ENCODE assay signal across 11 cellular contexts in the genomic region with DNA sequence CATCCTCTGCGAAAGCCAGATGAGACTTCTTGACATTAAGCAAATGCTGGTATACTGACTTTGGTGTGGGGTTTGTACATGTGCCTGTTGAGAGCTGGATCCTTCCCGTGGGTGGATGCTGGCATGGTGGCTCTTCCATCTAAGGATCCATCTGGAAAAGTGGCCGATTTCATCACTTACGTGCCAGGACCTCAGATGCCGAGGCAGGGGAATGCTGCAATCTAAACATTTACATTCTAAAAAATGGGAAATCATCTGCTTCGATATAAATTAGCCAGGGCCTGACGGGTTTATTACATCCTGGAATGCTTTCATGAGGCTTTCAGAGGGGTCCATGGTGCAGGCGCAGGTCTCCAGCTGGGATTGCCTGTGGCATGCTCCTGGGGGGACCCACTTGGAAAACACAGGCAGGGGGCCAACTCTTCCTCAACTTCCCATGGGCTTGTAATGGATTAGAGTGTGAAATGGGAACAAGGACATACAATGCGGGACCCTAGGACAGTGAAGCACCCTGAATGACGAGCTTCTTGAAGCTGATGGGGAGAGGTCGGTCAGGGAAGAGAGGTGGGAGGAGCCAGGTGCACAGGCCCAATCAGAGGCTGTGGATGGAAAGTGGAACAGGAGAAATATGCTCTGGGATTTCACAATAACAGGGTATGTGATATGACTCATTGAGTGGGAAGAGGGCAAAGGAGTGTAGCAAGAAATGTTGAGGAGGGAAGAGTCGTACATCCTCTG.
DNase-seq lines count a peak whose midpoint lies in the region; ATAC-seq and TF ChIP-seq lines count a peak whose summit lies in the region.
"Had no signal": no experiment of that assay in that cellular context is flagged by ENCODE, and none has a peak within 500 bp of the region (broad histone marks: within the 10 kb centered on the region; RNA-seq: fewer than 3 reads in every experiment).

No MANE protein-coding gene starts in this region.

- no peak for ATAC-seq in GM18520 (IDR thresholded peaks at IDR 0.05; ENCODE audit: unreplicated experiment)
- no peak for ATAC-seq in stimulated activated effector memory CD8-positive, alpha-beta T cell treated with anti-CD3 and anti-CD28 coated beads, Interleukin-12 subunit alpha, Interleukin-12 subunit beta, amount 100 ng/mL, for 72 hours
- ATAC-seq: GM12878, left lobe of liver had no signal

- H3K27me3 ChIP-seq in PC-9 (ENCODE audit: insufficient read depth, low read depth) = no peaks in the 10 kb centered on the region
- no peaks in the 10 kb centered on the region for H3K27me3 ChIP-seq in sigmoid colon
- H3K27me3 ChIP-seq: SJSA1 had no signal

- peak overlapping the region; percentile 77 for H3K4me2 ChIP-seq in PC-9

- H3K36me3 Mint-ChIP-seq in stimulated activated effector memory CD8-positive, alpha-beta T cell treated with anti-CD3 and anti-CD28 coated beads, Interleukin-12 subunit alpha, Interleukin-12 subunit beta, amount 100 ng/mL, for 72 hours = no peaks in the 10 kb centered on the region

- no peak overlapping the region for H2AFZ ChIP-seq in PC-9

- no peaks in the 10 kb centered on the region for H3K4me1 Mint-ChIP-seq in stimulated activated effector memory CD8-positive, alpha-beta T cell treated with anti-CD3 and anti-CD28 coated beads, Interleukin-12 subunit alpha, Interleukin-12 subunit beta, amount 100 ng/mL, for 72 hours

- POLR2A ChIA-PET in PC-9 (lab: Charles Lee; ENCODE audit: unreplicated experiment) = interaction anchor here (0.6 to 0.7 kb wide), 3 partner anchors 30 to 134 kb away, joined by 4 read pairs; no protein-coding TSS in a partner anchor

- peaks cover 85% of the 10 kb centered on the region for H3K4me1 ChIP-seq in PC-9 (replicated peaks; ENCODE audit: insufficient read depth)
- peaks cover 0 to 43% (median 39%) of the 10 kb centered on the region in 4 donors for H3K4me1 ChIP-seq in sigmoid colon

- H3K27ac ChIP-seq in PC-9 (peak overlapping the region; percentile 97), sigmoid colon (peak overlapping the region; percentile 38 to 75 (median 58))
- H3K27ac ChIP-seq: SJSA1 had no signal

- H4K20me1 ChIP-seq in PC-9 (ENCODE audit: insufficient read depth) = no peaks in the 10 kb centered on the region

- peak in 1 of 4 donors; percentile 26 for TF ChIP-seq EP300 in sigmoid colon (IDR thresholded peaks at IDR 0.05)

- H3K36me3 ChIP-seq in PC-9 (ENCODE audit: low read depth) (no peaks in the 10 kb centered on the region), sigmoid colon (no peaks in the 10 kb centered on the region)
- H3K36me3 ChIP-seq: SJSA1 had no signal

- TF ChIP-seq POLR2A in sigmoid colon (IDR thresholded peaks at IDR 0.05) = no peak

- CTCF ChIA-PET in PC-9 (lab: Charles Lee) = no interaction called here

- H3F3A ChIP-seq in PC-9 (ENCODE audit: insufficient read depth, low read depth) = peaks cover 65% of the 10 kb centered on the region

- 69 to 79% methylated on average over 12 of the region's 12 CpGs for WGBS in sigmoid colon, 2 donors

- intact Hi-C loops in PC-9 (cut with micrococcal nuclease; ENCODE audit: unreplicated experiment) = loop anchor here (2.0 kb wide), 2 partner anchors 17 to 129 kb away; no protein-coding TSS in a partner anchor
- intact Hi-C loops in sigmoid colon (cut with DNase I) = loop anchor here (5.0 kb wide), 1 partner anchor 53 kb away; no protein-coding TSS in a partner anchor

- H3K9me2 ChIP-seq in PC-9 (ENCODE audit: insufficient read depth) = no peaks in the 10 kb centered on the region

- H3K9me3 ChIP-seq in PC-9 (ENCODE audit: insufficient read depth, low read depth) (no peaks in the 10 kb centered on the region), sigmoid colon (no peaks in the 10 kb centered on the region)
- H3K9me3 ChIP-seq: SJSA1 had no signal

- TSS peak; percentile 89 for BruUV-seq in PC-9 (replicated peaks; lab: Mats Ljungman, UMichigan)

- H3K4me3 Mint-ChIP-seq in stimulated activated effector memory CD8-positive, alpha-beta T cell treated with anti-CD3 and anti-CD28 coated beads, Interleukin-12 subunit alpha, Interleukin-12 subunit beta, amount 100 ng/mL, for 72 hours = no peak overlapping the region

- TF ChIP-seq CTCF in PC-9 (conservative IDR thresholded peaks at IDR 0.05) (no peak), sigmoid colon (IDR thresholded peaks at IDR 0.05) (no peak)

- H3K79me2 ChIP-seq in PC-9 (ENCODE audit: low read depth) = no peaks in the 10 kb centered on the region

- H3K9me3 Mint-ChIP-seq in stimulated activated effector memory CD8-positive, alpha-beta T cell treated with anti-CD3 and anti-CD28 coated beads, Interleukin-12 subunit alpha, Interleukin-12 subunit beta, amount 100 ng/mL, for 72 hours = no peaks in the 10 kb centered on the region

- no peak overlapping the region for H3K27ac Mint-ChIP-seq in stimulated activated effector memory CD8-positive, alpha-beta T cell treated with anti-CD3 and anti-CD28 coated beads, Interleukin-12 subunit alpha, Interleukin-12 subunit beta, amount 100 ng/mL, for 72 hours

- DNase-seq in GM03348 (ENCODE audit: low spot score) = peak; percentile 91
- DNase-seq in PC-9 = peak; percentile 70 to 93
- peak; percentile 75 for DNase-seq in fibroblast of gingiva (ENCODE audit: low read depth)
- peak; percentile 73 for DNase-seq in sigmoid colon
- DNase-seq in NCI-H345 (lab: John Stamatoyannopoulos, UW) = no peak
- no peak for DNase-seq in T-helper 2 cell
- DNase-seq in stimulated activated effector memory CD8-positive, alpha-beta T cell treated with anti-CD3 and anti-CD28 coated beads, Interleukin-12 subunit alpha, Interleukin-12 subunit beta, amount 100 ng/mL, for 72 hours (ENCODE audit: low spot score in 2 of 2) = no peak

- H3K4me3 ChIP-seq in PC-9 = peak overlapping the region; percentile 43; the same call in 1 of the 2 replicates
- no peak overlapping the region for H3K4me3 ChIP-seq in sigmoid colon
- H3K4me3 ChIP-seq: GM12878, SJSA1 had no signal

Comparison
In these comparisons a context has a peak if more than half of its experiments do, and no peak if none do; other contexts are left out.
1. DNase-seq: peak in GM03348 (single experiment), PC-9 (2 of 2), fibroblast of gingiva (single experiment) and sigmoid colon (single experiment); none in NCI-H345 (single experiment), T-helper 2 cell (0 of 5) and stimulated activated effector memory CD8-positive, alpha-beta T cell treated with anti-CD3 and anti-CD28 coated beads, Interleukin-12 subunit alpha, Interleukin-12 subunit beta, amount 100 ng/mL, for 72 hours (0 of 2).